In the genomic region with DNA sequence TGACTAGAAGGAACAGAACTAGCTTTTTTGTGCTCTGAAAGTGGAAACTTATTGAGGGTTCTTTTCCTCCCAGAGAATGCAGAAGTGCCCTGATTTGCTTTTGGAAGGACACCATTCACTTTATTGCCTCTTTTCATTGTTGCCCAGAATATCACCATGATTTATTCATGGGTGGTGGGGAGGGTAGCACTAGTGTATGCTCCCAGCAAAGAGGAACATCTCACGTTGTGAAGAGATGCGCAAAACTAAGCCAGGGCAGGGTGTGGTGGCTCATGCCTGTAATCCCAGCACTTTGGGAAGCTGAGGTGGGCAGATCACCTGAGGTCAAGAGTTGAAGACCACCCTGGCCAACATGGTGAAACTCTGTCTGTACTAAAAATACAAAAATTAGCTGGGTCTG, we compare ENCODE assay signal across 21 cellular contexts. TPM values are rescaled to one million over a fixed set of nuclear protein-coding genes. Genes with fewer than 3 reads are reported as not detected.
DNase-seq lines count a peak whose midpoint lies in the region; ATAC-seq and TF ChIP-seq lines count a peak whose summit lies in the region.
"Had no signal": no experiment of that assay in that cellular context is flagged by ENCODE, and none has a peak within 500 bp of the region (broad histone marks: within the 10 kb centered on the region; RNA-seq: fewer than 3 reads in every experiment).

No MANE protein-coding gene starts in this region.

- TF ChIP-seq CTCF in VCaP (conservative IDR thresholded peaks at IDR 0.05) (no peak), mesothelial cell of epicardium (IDR thresholded peaks at IDR 0.05; ENCODE audit: unreplicated experiment) (no peak), ascending aorta (IDR thresholded peaks at IDR 0.05) (no peak)

- no peak overlapping the region for H3K4me3 ChIP-seq in BLaER1 treated with 17β-estradiol and CSF1 and Interleukin-3, amounts not matched to agents 10 nM and 100 nM
- H3K4me3 ChIP-seq in aorta (ENCODE audit: low read length in 2 of 2): no peak overlapping the region
- no peak overlapping the region for H3K4me3 ChIP-seq in ascending aorta
- H3K4me3 ChIP-seq: vagina had no signal

- no peak for ATAC-seq in aorta (ENCODE audit: low FRiP score)
- no peak for ATAC-seq in GM21381 (IDR thresholded peaks at IDR 0.05; ENCODE audit: unreplicated experiment)

- DNase-seq in mesothelial cell of epicardium (ENCODE audit: low spot score in 2 of 2, unreplicated experiment in 2 of 2) (no peak), aorta (no peak), germinal center (ENCODE audit: low spot score) (no peak), ascending aorta (ENCODE audit: low spot score in 2 of 2) (no peak)
- DNase-seq: activated CD4-positive, alpha-beta T cell treated with anti-CD3 and anti-CD28 coated beads, Interleukin-2, amount 50 U/mL, for 4 hours; activated T-cell treated with anti-CD3 and anti-CD28 coated beads, Interleukin-2, amount 50 U/mL, for 24 hours; effector CD4-positive, alpha-beta T cell; hippocampal formation; left cardiac atrium; MM.1S; NCI-H2107; NK-92 treated with Interleukin-12 subunit alpha and Interleukin-12 subunit beta, amount 100 ng/mL, for 24 hours; posterior cingulate gyrus; stimulated activated CD4-positive, alpha-beta T cell treated with anti-CD3 and anti-CD28 coated beads, Interleukin-12 subunit alpha, Interleukin-12 subunit beta, amount 100 ng/mL, for 4 hours; stimulated activated naive CD4-positive, alpha-beta T cell treated with Interleukin-2 at 50 U/mL for 16 hours had no signal

- peak overlapping the region in 1 of 11 experiments; percentile 84; a peak in 1 of 22 replicates for H3K27ac ChIP-seq in BLaER1 treated with 17β-estradiol and CSF1 and Interleukin-3, amounts not matched to agents 10 nM and 100 nM
- peak overlapping the region; percentile 96 for H3K27ac ChIP-seq in VCaP
- H3K27ac ChIP-seq in aorta (ENCODE audit: low read depth in 1 of 2, low read length in 2 of 2): no peak overlapping the region
- peak overlapping the region in 1 of 2 donors; percentile 34 for H3K27ac ChIP-seq in ascending aorta
- H3K27ac ChIP-seq: vagina had no signal

- H3K36me3 Mint-ChIP-seq in IgD-negative memory B cell: peaks cover 2% of the 10 kb centered on the region
- H3K36me3 Mint-ChIP-seq in mesothelial cell of epicardium: no peaks in the 10 kb centered on the region

- no peaks in the 10 kb centered on the region for H3K27me3 Mint-ChIP-seq in IgD-negative memory B cell
- H3K27me3 Mint-ChIP-seq in mesothelial cell of epicardium (ENCODE audit: low read depth): no peaks in the 10 kb centered on the region
- H3K27me3 Mint-ChIP-seq: activated naive CD8-positive, alpha-beta T cell; activated T-cell treated with anti-CD3 and anti-CD28 coated beads, Interleukin-2, amount 50 U/mL, for 24 hours had no signal

- peaks cover 47 to 85% (median 69%) of the 10 kb centered on the region in 10 experiments for H3K4me1 ChIP-seq in BLaER1 treated with 17β-estradiol and CSF1 and Interleukin-3, amounts not matched to agents 10 nM and 100 nM
- H3K4me1 ChIP-seq in aorta (ENCODE audit: control insufficient read depth in 1 of 2, insufficient read depth in 2 of 2, low read length in 2 of 2) (peaks cover 0 to 4% of the 10 kb centered on the region in 2 donors), ascending aorta (peaks cover 7 to 68% of the 10 kb centered on the region in 2 donors)

- intact Hi-C loops in aorta (cut with DNase I) (no loop called here), ascending aorta (cut with DNase I) (no loop called here)

- H3K27me3 ChIP-seq in BLaER1 treated with 17β-estradiol and CSF1 and Interleukin-3, amounts not matched to agents 10 nM and 100 nM: no peaks in the 10 kb centered on the region
- H3K27me3 ChIP-seq in aorta (ENCODE audit: control insufficient read depth in 1 of 2, insufficient read depth in 2 of 2, low read length in 1 of 2) (no peaks in the 10 kb centered on the region), ascending aorta (no peaks in the 10 kb centered on the region)
- H3K27me3 ChIP-seq: vagina had no signal

- H3K4me3 Mint-ChIP-seq in IgD-negative memory B cell (peak overlapping the region in 1 of 4 donors; percentile 63), mesothelial cell of epicardium (no peak overlapping the region)
- H3K4me3 Mint-ChIP-seq: activated naive CD8-positive, alpha-beta T cell; activated T-cell treated with anti-CD3 and anti-CD28 coated beads, Interleukin-2, amount 50 U/mL, for 24 hours had no signal

- WGBS in aorta, 2 donors: 89 to 94% methylated on average over 2 of the region's 2 CpGs

- no peak overlapping the region for H3K9ac ChIP-seq in BLaER1 treated with 17β-estradiol and CSF1 and Interleukin-3, amounts not matched to agents 10 nM and 100 nM

- no peaks in the 10 kb centered on the region for H3K36me3 ChIP-seq in BLaER1 treated with 17β-estradiol and CSF1 and Interleukin-3, amounts not matched to agents 10 nM and 100 nM
- no peaks in the 10 kb centered on the region for H3K36me3 ChIP-seq in aorta (ENCODE audit: control insufficient read depth in 1 of 2, insufficient read depth in 2 of 2, low read length in 1 of 2)
- no peaks in the 10 kb centered on the region for H3K36me3 ChIP-seq in ascending aorta
- H3K36me3 ChIP-seq: vagina had no signal

- H3K9me3 Mint-ChIP-seq in IgD-negative memory B cell (no peaks in the 10 kb centered on the region), mesothelial cell of epicardium (no peaks in the 10 kb centered on the region)
- H3K9me3 Mint-ChIP-seq: activated T-cell treated with anti-CD3 and anti-CD28 coated beads, Interleukin-2, amount 50 U/mL, for 24 hours had no signal

- H4K20me1 ChIP-seq in BLaER1 treated with 17β-estradiol and CSF1 and Interleukin-3, amounts not matched to agents 10 nM and 100 nM: peaks cover 0 to 98% (median 29%) of the 10 kb centered on the region in 11 experiments; a peak in 11 of 22 replicates

- peak overlapping the region; percentile 50 to 85 (median 77); a peak in 21 of 22 replicates for H3K4me2 ChIP-seq in BLaER1 treated with 17β-estradiol and CSF1 and Interleukin-3, amounts not matched to agents 10 nM and 100 nM

- H3K27ac Mint-ChIP-seq in IgD-negative memory B cell: peak overlapping the region; percentile 23 to 74 (median 51)
- peak overlapping the region; percentile 59 for H3K27ac Mint-ChIP-seq in mesothelial cell of epicardium
- H3K27ac Mint-ChIP-seq: activated naive CD8-positive, alpha-beta T cell; activated T-cell treated with anti-CD3 and anti-CD28 coated beads, Interleukin-2, amount 50 U/mL, for 24 hours had no signal

- no peaks in the 10 kb centered on the region for H3K9me3 ChIP-seq in BLaER1 treated with 17β-estradiol and CSF1 and Interleukin-3, amounts not matched to agents 10 nM and 100 nM (replicated peaks in 1 of 11)
- H3K9me3 ChIP-seq in aorta (ENCODE audit: control insufficient read depth, low read length): no peaks in the 10 kb centered on the region
- H3K9me3 ChIP-seq in ascending aorta: no peaks in the 10 kb centered on the region
- H3K9me3 ChIP-seq: vagina had no signal

- H3K4me1 Mint-ChIP-seq in IgD-negative memory B cell (peaks cover 45 to 60% (median 56%) of the 10 kb centered on the region in 3 donors), mesothelial cell of epicardium (peaks cover 79% of the 10 kb centered on the region)

RNA-seq across cellular contexts. Expression of gene FLNB, which starts 31.4 kb away (rescaled TPM):
- polyA plus RNA-seq in IgD-negative memory B cell: 19.7 TPM
- 173 to 190 TPM (median 177 TPM) in 3 replicates for total RNA-seq in mesothelial cell of epicardium
- total RNA-seq in aorta: 100 to 1,000 TPM; 157 to 254 TPM
- polyA plus RNA-seq in aorta: 10 to 100 TPM; 33.3 to 92.6 TPM
- total RNA-seq in ascending aorta: 144 TPM
